Comparison of ENCODE assay signal across 17 cellular contexts in genomic region chr1:213670692-213671023, GRCh38.
"Had no signal": no experiment of that assay in that cellular context is flagged by ENCODE, and none has a peak within 500 bp of the region (broad histone marks: within the 10 kb centered on the region; RNA-seq: fewer than 3 reads in every experiment).

No MANE protein-coding gene starts in this region.

- H3K27me3 Mint-ChIP-seq: activated CD4-positive, alpha-beta memory T cell treated with anti-CD3 and anti-CD28 coated beads, Interleukin-2, amount 10 ng/mL, durations not matched to agents 7 days and 5 days; activated CD4-positive, alpha-beta T cell treated with anti-CD3 and anti-CD28 coated beads for 36 hours; activated naive CD4-positive, alpha-beta T cell treated with anti-CD3 and anti-CD28 coated beads, Interleukin-2, amount 10 ng/mL, durations not matched to agents 7 days and 5 days; activated T-helper 17 cell treated with anti-CD3 and anti-CD28 coated beads, Interleukin-2, amount 50 U/mL, for 72 hours; central memory CD8-positive, alpha-beta T cell had no signal

- H3K36me3 Mint-ChIP-seq: activated naive CD4-positive, alpha-beta T cell treated with anti-CD3 and anti-CD28 coated beads, Interleukin-2, amount 10 ng/mL, durations not matched to agents 7 days and 5 days; brain had no signal

- ATAC-seq: activated T-helper 17 cell treated with anti-CD3 and anti-CD28 coated beads, Interleukin-2, amount 50 U/mL, for 72 hours had no signal

- FAIRE-seq: astrocyte had no signal

- H3K27ac Mint-ChIP-seq: activated CD4-positive, alpha-beta memory T cell treated with anti-CD3 and anti-CD28 coated beads, Interleukin-2, amount 10 ng/mL, durations not matched to agents 7 days and 5 days; activated CD4-positive, alpha-beta T cell treated with anti-CD3 and anti-CD28 coated beads for 36 hours; activated naive CD4-positive, alpha-beta T cell treated with anti-CD3 and anti-CD28 coated beads, Interleukin-2, amount 10 ng/mL, durations not matched to agents 7 days and 5 days; activated T-helper 17 cell treated with anti-CD3 and anti-CD28 coated beads, Interleukin-2, amount 50 U/mL, for 72 hours; brain had no signal

- H3K4me3 Mint-ChIP-seq: activated CD4-positive, alpha-beta memory T cell treated with anti-CD3 and anti-CD28 coated beads, Interleukin-2, amount 10 ng/mL, durations not matched to agents 7 days and 5 days; activated CD4-positive, alpha-beta T cell treated with anti-CD3 and anti-CD28 coated beads for 36 hours; activated naive CD4-positive, alpha-beta T cell treated with anti-CD3 and anti-CD28 coated beads, Interleukin-2, amount 10 ng/mL, durations not matched to agents 7 days and 5 days; activated T-helper 17 cell treated with anti-CD3 and anti-CD28 coated beads, Interleukin-2, amount 50 U/mL, for 72 hours; brain; central memory CD8-positive, alpha-beta T cell had no signal

- H3K4me1 Mint-ChIP-seq: activated CD4-positive, alpha-beta memory T cell treated with anti-CD3 and anti-CD28 coated beads, Interleukin-2, amount 10 ng/mL, durations not matched to agents 7 days and 5 days; activated T-helper 17 cell treated with anti-CD3 and anti-CD28 coated beads, Interleukin-2, amount 50 U/mL, for 72 hours; brain; central memory CD8-positive, alpha-beta T cell had no signal

- H3K27ac ChIP-seq: VCaP had no signal

- DNase-seq: activated CD4-positive, alpha-beta memory T cell treated with anti-CD3 and anti-CD28 coated beads, Interleukin-2, amount 10 ng/mL, durations not matched to agents 7 days and 5 days; activated gamma-delta T cell; activated T-cell treated with anti-CD3 and anti-CD28 coated beads for 4 hours; activated T-cell treated with anti-CD3 and anti-CD28 coated beads, Interleukin-2, amount 50 U/mL, for 48 hours; amniotic stem cell; MV-4-11; NCI-H1694; NCI-H2171 treated with DMSO at 0.1 percent for 48 hours; NCI-H82; SIG-M5 had no signal

- H3K9me3 Mint-ChIP-seq: activated CD4-positive, alpha-beta memory T cell treated with anti-CD3 and anti-CD28 coated beads, Interleukin-2, amount 10 ng/mL, durations not matched to agents 7 days and 5 days; activated naive CD4-positive, alpha-beta T cell treated with anti-CD3 and anti-CD28 coated beads, Interleukin-2, amount 10 ng/mL, durations not matched to agents 7 days and 5 days; activated T-helper 17 cell treated with anti-CD3 and anti-CD28 coated beads, Interleukin-2, amount 50 U/mL, for 72 hours; brain had no signal
